21 cellular contexts compared by ENCODE assay signal in genomic region chr1:19063122-19063521, GRCh38.
DNase-seq lines count a peak whose midpoint lies in the region; ATAC-seq, FAIRE-seq and TF ChIP-seq lines count a peak whose summit lies in the region.
"Had no signal": no experiment of that assay in that cellular context is flagged by ENCODE, and none has a peak within 500 bp of the region (broad histone marks: within the 10 kb centered on the region; RNA-seq: fewer than 3 reads in every experiment).

No MANE protein-coding gene starts in this region.

- H3K9ac ChIP-seq in HepG2 (ENCODE audit: insufficient read depth, low read depth, low read length), result no peak overlapping the region
- H3K9ac ChIP-seq: BLaER1 treated with 17β-estradiol and CSF1 and Interleukin-3, amounts not matched to agents 10 nM and 100 nM had no signal

- CTCF ChIA-PET in HepG2 (lab: Yijun Ruan, JAX; ENCODE audit: low intra/inter-chr PET ratio, low total read pairs), result no interaction called here

- H4K20me1 ChIP-seq in HepG2 (ENCODE audit: insufficient read depth, low read length), result no peaks in the 10 kb centered on the region
- H4K20me1 ChIP-seq in osteoblast (ENCODE audit: insufficient read depth, low read length), result no peaks in the 10 kb centered on the region
- H4K20me1 ChIP-seq: BLaER1 treated with 17β-estradiol and CSF1 and Interleukin-3, amounts not matched to agents 10 nM and 100 nM had no signal

- DNase-seq in HepG2 (ENCODE audit: low spot score) (no peak), right lobe of liver (no peak), body of pancreas (no peak), osteoblast (ENCODE audit: insufficient read length, low spot score, missing footprints) (peak; percentile 74), H4 (ENCODE audit: low spot score) (no peak), SIG-M5 (lab: John Stamatoyannopoulos, UW) (no peak)
- DNase-seq: AML-193; Caco-2; Calu3; CD4-positive, alpha-beta T cell; CD8-positive, alpha-beta T cell; DMS79 treated with DMSO at 0.1 percent for 48 hours; GF-D8 had no signal

- BruUV-seq in HepG2 (replicated peaks; lab: Mats Ljungman, UMichigan), result no TSS peak

- no peaks in the 10 kb centered on the region for H3K79me2 ChIP-seq in HepG2 (ENCODE audit: insufficient read depth, low read length)
- no peaks in the 10 kb centered on the region for H3K79me2 ChIP-seq in osteoblast (ENCODE audit: insufficient read depth, low read length)

- TF ChIP-seq POLR2A in HepG2 (IDR thresholded peaks at IDR 0.05; ENCODE audit: insufficient read depth in 1 of 2, low read depth in 2 of 2, low read length in 2 of 2) (no peak), right lobe of liver (IDR thresholded peaks at IDR 0.05) (no peak), body of pancreas (IDR thresholded peaks at IDR 0.05) (no peak)

- TF ChIP-seq RAD21 in HepG2 (CRISPR knock-in tag; IDR thresholded peaks at IDR 0.05), result no peak

- no peak overlapping the region for H3K27ac ChIP-seq in HepG2 (ENCODE audit: extremely low read length, insufficient read depth, low read length)
- no peak overlapping the region for H3K27ac ChIP-seq in right lobe of liver
- H3K27ac ChIP-seq in body of pancreas, result peak overlapping the region in 3 of 4 donors; percentile 73 to 82 (median 79)
- H3K27ac ChIP-seq in osteoblast (ENCODE audit: low read depth, low read length), result no peak overlapping the region
- H3K27ac ChIP-seq: 22Rv1; A549; BLaER1 treated with 17β-estradiol and CSF1 and Interleukin-3, amounts not matched to agents 10 nM and 100 nM; C4-2B had no signal

- H3K36me3 ChIP-seq in HepG2 (replicated peaks in 1 of 2; ENCODE audit: control insufficient read depth in 1 of 2, insufficient read depth in 2 of 2, low read length in 2 of 2) (no peaks in the 10 kb centered on the region), right lobe of liver (no peaks in the 10 kb centered on the region), body of pancreas (replicated peaks in 1 of 2; ENCODE audit: insufficient read depth in 1 of 2, low read depth in 2 of 2) (no peaks in the 10 kb centered on the region), osteoblast (ENCODE audit: insufficient read depth, low read length) (no peaks in the 10 kb centered on the region)
- H3K36me3 ChIP-seq: BLaER1 treated with 17β-estradiol and CSF1 and Interleukin-3, amounts not matched to agents 10 nM and 100 nM had no signal

- H3K4me3 ChIP-seq in HepG2 (replicated peaks in 1 of 3; ENCODE audit: insufficient read depth in 1 of 3, low read depth in 2 of 3, low read length in 3 of 3) (no peak overlapping the region), right lobe of liver (no peak overlapping the region), body of pancreas (no peak overlapping the region), osteoblast (ENCODE audit: insufficient read depth, low read length) (no peak overlapping the region)
- H3K4me3 ChIP-seq: A549; BLaER1 treated with 17β-estradiol and CSF1 and Interleukin-3, amounts not matched to agents 10 nM and 100 nM had no signal

- POLR2A ChIA-PET in HepG2 (lab: Yijun Ruan, JAX), result no interaction called here

- ATAC-seq in HepG2 (no peak), right lobe of liver (no peak), body of pancreas (no peak)
- ATAC-seq: A549; CD8-positive, alpha-beta T cell had no signal

- 35% methylated on average over 7 of the region's 12 CpGs for WGBS in HepG2 (ENCODE audit: low lambda C conversion rate)
- WGBS in right lobe of liver (ENCODE audit: insufficient coverage, low coverage, low lambda C conversion rate, missing lambda C conversion rate), result 100% methylated on average over 3 of the region's 12 CpGs
- 76% methylated on average over 12 of the region's 12 CpGs; no CpG with 5 or more reads in 1 of the 2 donors for WGBS in body of pancreas, 2 donors

- no peak for FAIRE-seq in HepG2 (lab: Jason Lieb, UNC)
- FAIRE-seq: A549, D721Med, G401.6, GM12891, GM19239 had no signal

- no peak overlapping the region for H2AFZ ChIP-seq in HepG2 (ENCODE audit: low read length)
- no peak overlapping the region for H2AFZ ChIP-seq in osteoblast (ENCODE audit: low read length)

- intact Hi-C loops in HepG2 (cut with micrococcal nuclease; ENCODE audit: unreplicated experiment), result no loop called here
- intact Hi-C loops in right lobe of liver (cut with DNase I), result no loop called here
- intact Hi-C loops in body of pancreas (cut with DNase I), result no loop called here

- peaks cover 62% of the 10 kb centered on the region for H3K4me1 ChIP-seq in HepG2 (ENCODE audit: insufficient read depth, low read length)
- peaks cover 0 to 41% (median 19%) of the 10 kb centered on the region in 4 donors for H3K4me1 ChIP-seq in right lobe of liver
- peaks cover 50% of the 10 kb centered on the region for H3K4me1 ChIP-seq in body of pancreas
- H3K4me1 ChIP-seq in osteoblast (ENCODE audit: insufficient read depth, low read length), result peaks cover 16% of the 10 kb centered on the region
- H3K4me1 ChIP-seq: Caco-2 had no signal

- TF ChIP-seq CTCF in HepG2 (CRISPR knock-in tag; IDR thresholded peaks at IDR 0.05) (no peak), right lobe of liver (IDR thresholded peaks at IDR 0.05) (no peak), body of pancreas (IDR thresholded peaks at IDR 0.05) (no peak), osteoblast (IDR thresholded peaks at IDR 0.05; ENCODE audit: extremely low read depth, low read depth, low read length) (no peak)

- in situ Hi-C loops in HepG2 (cut with HindIII; ENCODE audit: extremely low pct_ligation_motif_present, low pct_unique_long_range_greater_than_20kb), result no loop called here

- TF ChIP-seq EP300 in HepG2 (IDR thresholded peaks at IDR 0.05; ENCODE audit: low read depth in 2 of 2, low read length in 2 of 2) (no peak), HepG2 (CRISPR knock-in tag; IDR thresholded peaks at IDR 0.05; ENCODE audit: borderline replicate concordance) (no peak)

- H3K4me2 ChIP-seq in HepG2 (ENCODE audit: low read depth, low read length) (no peak overlapping the region), osteoblast (ENCODE audit: insufficient read depth, low read length) (no peak overlapping the region)
- H3K4me2 ChIP-seq: A549; BLaER1 treated with 17β-estradiol and CSF1 and Interleukin-3, amounts not matched to agents 10 nM and 100 nM had no signal

- H3K9me3 ChIP-seq in HepG2 (ENCODE audit: low read length) (no peaks in the 10 kb centered on the region), right lobe of liver (no peaks in the 10 kb centered on the region), body of pancreas (no peaks in the 10 kb centered on the region), osteoblast (ENCODE audit: low read depth, low read length) (no peaks in the 10 kb centered on the region)
- H3K9me3 ChIP-seq: A549, Caco-2 had no signal

- H3K27me3 ChIP-seq in HepG2 (ENCODE audit: control insufficient read depth in 1 of 2, insufficient read depth in 2 of 2, low read length in 2 of 2) (peaks cover 0 to 3% of the 10 kb centered on the region in 2 experiments; a peak in 1 of 5 replicates), right lobe of liver (no peaks in the 10 kb centered on the region), body of pancreas (no peaks in the 10 kb centered on the region), osteoblast (ENCODE audit: insufficient read depth, low read length) (peaks cover 8% of the 10 kb centered on the region)
- H3K27me3 ChIP-seq: BLaER1 treated with 17β-estradiol and CSF1 and Interleukin-3, amounts not matched to agents 10 nM and 100 nM had no signal

TF ChIP-seq in HepG2, 621 proteins besides CTCF, POLR2A, EP300 and RAD21:
- TF ChIP-seq, protein P1, sequence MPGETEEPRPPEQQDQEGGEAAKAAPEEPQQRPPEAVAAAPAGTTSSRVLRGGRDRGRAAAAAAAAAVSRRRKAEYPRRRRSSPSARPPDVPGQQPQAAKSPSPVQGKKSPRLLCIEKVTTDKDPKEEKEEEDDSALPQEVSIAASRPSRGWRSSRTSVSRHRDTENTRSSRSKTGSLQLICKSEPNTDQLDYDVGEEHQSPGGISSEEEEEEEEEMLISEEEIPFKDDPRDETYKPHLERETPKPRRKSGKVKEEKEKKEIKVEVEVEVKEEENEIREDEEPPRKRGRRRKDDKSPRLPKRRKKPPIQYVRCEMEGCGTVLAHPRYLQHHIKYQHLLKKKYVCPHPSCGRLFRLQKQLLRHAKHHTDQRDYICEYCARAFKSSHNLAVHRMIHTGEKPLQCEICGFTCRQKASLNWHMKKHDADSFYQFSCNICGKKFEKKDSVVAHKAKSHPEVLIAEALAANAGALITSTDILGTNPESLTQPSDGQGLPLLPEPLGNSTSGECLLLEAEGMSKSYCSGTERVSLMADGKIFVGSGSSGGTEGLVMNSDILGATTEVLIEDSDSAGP (CRISPR knock-in tag; IDR thresholded peaks at IDR 0.05; ENCODE audit: borderline replicate concordance), result 0 out of 2 replicates have a peak, but pooled peaks have one; percentile 19
- no peak for TF ChIP-seq TMF1 (CRISPR knock-in tag; IDR thresholded peaks at IDR 0.05; ENCODE audit: low read depth)
- TF ChIP-seq SNAPC2 (CRISPR knock-in tag; IDR thresholded peaks at IDR 0.05), result no peak
- TF ChIP-seq, protein P2, sequence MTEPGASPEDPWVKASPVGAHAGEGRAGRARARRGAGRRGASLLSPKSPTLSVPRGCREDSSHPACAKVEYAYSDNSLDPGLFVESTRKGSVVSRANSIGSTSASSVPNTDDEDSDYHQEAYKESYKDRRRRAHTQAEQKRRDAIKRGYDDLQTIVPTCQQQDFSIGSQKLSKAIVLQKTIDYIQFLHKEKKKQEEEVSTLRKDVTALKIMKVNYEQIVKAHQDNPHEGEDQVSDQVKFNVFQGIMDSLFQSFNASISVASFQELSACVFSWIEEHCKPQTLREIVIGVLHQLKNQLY (CRISPR knock-in tag; IDR thresholded peaks at IDR 0.05), result no peak
- no peak for TF ChIP-seq REL (CRISPR knock-in tag; conservative IDR thresholded peaks at IDR 0.05)
- no peak for TF ChIP-seq ZNF275 (CRISPR knock-in tag; IDR thresholded peaks at IDR 0.05; ENCODE audit: borderline replicate concordance)
- TF ChIP-seq ZBTB25 (CRISPR knock-in tag; IDR thresholded peaks at IDR 0.05), result no peak

Comparison
In these comparisons a context has a peak if more than half of its experiments do, and no peak if none do; other contexts are left out.
1. H3K27ac ChIP-seq: peak in body of pancreas (3 of 4); none in HepG2 (single experiment), right lobe of liver (0 of 3) and osteoblast (single experiment).